In genomic region chr1:14599173-14599754, GRCh38 we compare ENCODE assay signal across 1 cellular context.
TF ChIP-seq lines count a peak whose summit lies in the region.

No MANE protein-coding gene starts in this region.

TF ChIP-seq in WTC11, 78 proteins besides CTCF, POLR2A, EP300 and RAD21 (continued from another document):
- TF ChIP-seq, protein P1, sequence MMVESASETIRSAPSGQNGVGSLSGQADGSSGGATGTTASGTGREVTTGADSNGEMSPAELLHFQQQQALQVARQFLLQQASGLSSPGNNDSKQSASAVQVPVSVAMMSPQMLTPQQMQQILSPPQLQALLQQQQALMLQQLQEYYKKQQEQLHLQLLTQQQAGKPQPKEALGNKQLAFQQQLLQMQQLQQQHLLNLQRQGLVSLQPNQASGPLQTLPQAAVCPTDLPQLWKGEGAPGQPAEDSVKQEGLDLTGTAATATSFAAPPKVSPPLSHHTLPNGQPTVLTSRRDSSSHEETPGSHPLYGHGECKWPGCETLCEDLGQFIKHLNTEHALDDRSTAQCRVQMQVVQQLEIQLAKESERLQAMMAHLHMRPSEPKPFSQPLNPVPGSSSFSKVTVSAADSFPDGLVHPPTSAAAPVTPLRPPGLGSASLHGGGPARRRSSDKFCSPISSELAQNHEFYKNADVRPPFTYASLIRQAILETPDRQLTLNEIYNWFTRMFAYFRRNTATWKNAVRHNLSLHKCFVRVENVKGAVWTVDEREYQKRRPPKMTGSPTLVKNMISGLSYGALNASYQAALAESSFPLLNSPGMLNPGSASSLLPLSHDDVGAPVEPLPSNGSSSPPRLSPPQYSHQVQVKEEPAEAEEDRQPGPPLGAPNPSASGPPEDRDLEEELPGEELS (CRISPR knock-in tag; IDR thresholded peaks at IDR 0.05) = no peak
- TF ChIP-seq, protein P2, sequence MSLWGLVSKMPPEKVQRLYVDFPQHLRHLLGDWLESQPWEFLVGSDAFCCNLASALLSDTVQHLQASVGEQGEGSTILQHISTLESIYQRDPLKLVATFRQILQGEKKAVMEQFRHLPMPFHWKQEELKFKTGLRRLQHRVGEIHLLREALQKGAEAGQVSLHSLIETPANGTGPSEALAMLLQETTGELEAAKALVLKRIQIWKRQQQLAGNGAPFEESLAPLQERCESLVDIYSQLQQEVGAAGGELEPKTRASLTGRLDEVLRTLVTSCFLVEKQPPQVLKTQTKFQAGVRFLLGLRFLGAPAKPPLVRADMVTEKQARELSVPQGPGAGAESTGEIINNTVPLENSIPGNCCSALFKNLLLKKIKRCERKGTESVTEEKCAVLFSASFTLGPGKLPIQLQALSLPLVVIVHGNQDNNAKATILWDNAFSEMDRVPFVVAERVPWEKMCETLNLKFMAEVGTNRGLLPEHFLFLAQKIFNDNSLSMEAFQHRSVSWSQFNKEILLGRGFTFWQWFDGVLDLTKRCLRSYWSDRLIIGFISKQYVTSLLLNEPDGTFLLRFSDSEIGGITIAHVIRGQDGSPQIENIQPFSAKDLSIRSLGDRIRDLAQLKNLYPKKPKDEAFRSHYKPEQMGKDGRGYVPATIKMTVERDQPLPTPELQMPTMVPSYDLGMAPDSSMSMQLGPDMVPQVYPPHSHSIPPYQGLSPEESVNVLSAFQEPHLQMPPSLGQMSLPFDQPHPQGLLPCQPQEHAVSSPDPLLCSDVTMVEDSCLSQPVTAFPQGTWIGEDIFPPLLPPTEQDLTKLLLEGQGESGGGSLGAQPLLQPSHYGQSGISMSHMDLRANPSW (CRISPR knock-in tag; conservative IDR thresholded peaks at IDR 0.05; ENCODE audit: low read depth) = no peak
- TF ChIP-seq NFYB (CRISPR knock-in tag; conservative IDR thresholded peaks at IDR 0.05; ENCODE audit: low read depth) (no peak), ZBTB21 (CRISPR knock-in tag; IDR thresholded peaks at IDR 0.05; ENCODE audit: borderline replicate concordance) (no peak), GTF2I (CRISPR knock-in tag; conservative IDR thresholded peaks at IDR 0.05) (no peak), E2F5 (CRISPR knock-in tag; IDR thresholded peaks at IDR 0.05) (no peak), CBFB (CRISPR knock-in tag; IDR thresholded peaks at IDR 0.05; ENCODE audit: low read depth) (no peak)
